In genomic region chr19:48806518-48806817, GRCh38 we compare ENCODE assay signal across 7 cellular contexts. TPM values are rescaled to one million over a fixed set of nuclear protein-coding genes. Genes with fewer than 3 reads are reported as not detected.
DNase-seq lines count a peak whose midpoint lies in the region; ATAC-seq and TF ChIP-seq lines count a peak whose summit lies in the region.
"Had no signal": no experiment of that assay in that cellular context is flagged by ENCODE, and none has a peak within 500 bp of the region (broad histone marks: within the 10 kb centered on the region; RNA-seq: fewer than 3 reads in every experiment).

No MANE protein-coding gene starts in this region.

- TF ChIP-seq CTCF in nephron progenitor cell (IDR thresholded peaks at IDR 0.05): no peak
- no peak for TF ChIP-seq CTCF in esophagus muscularis mucosa (IDR thresholded peaks at IDR 0.05)

- DNase-seq in NCI-H1436 (lab: John Stamatoyannopoulos, UW): peak; percentile 47
- DNase-seq in NCI-H1436 treated with DMSO at 0.1 percent for 48 hours (lab: John Stamatoyannopoulos, UW): no peak
- DNase-seq in activated T-cell treated with anti-CD3 and anti-CD28 coated beads, Interleukin-2, amount 50 U/mL, for 4 hours: peak; percentile 18
- peak; percentile 66 for DNase-seq in nephron progenitor cell
- DNase-seq in esophagus muscularis mucosa (ENCODE audit: extremely low spot score): no peak

- ATAC-seq in activated T-cell treated with anti-CD3 and anti-CD28 coated beads, Interleukin-2, amount 50 U/mL, for 4 hours: no peak
- ATAC-seq in HG03520 (IDR thresholded peaks at IDR 0.05; ENCODE audit: unreplicated experiment): no peak

- H3K27me3 Mint-ChIP-seq in activated T-cell treated with anti-CD3 and anti-CD28 coated beads, Interleukin-2, amount 50 U/mL, for 4 hours (ENCODE audit: low read depth): no peaks in the 10 kb centered on the region
- peaks cover 4% of the 10 kb centered on the region for H3K27me3 Mint-ChIP-seq in nephron progenitor cell (ENCODE audit: low read depth, poor library complexity)

- TF ChIP-seq EP300 in esophagus muscularis mucosa (IDR thresholded peaks at IDR 0.05): no peak

- peaks cover 0 to 23% (median 12%) of the 10 kb centered on the region in 4 donors for H3K36me3 ChIP-seq in esophagus muscularis mucosa

- H3K4me1 Mint-ChIP-seq in activated T-cell treated with anti-CD3 and anti-CD28 coated beads, Interleukin-2, amount 50 U/mL, for 4 hours (ENCODE audit: low read depth): peaks cover 15% of the 10 kb centered on the region
- H3K4me1 Mint-ChIP-seq in nephron progenitor cell: peaks cover 56% of the 10 kb centered on the region

- H3K4me1 ChIP-seq in esophagus muscularis mucosa: peaks cover 9 to 44% (median 36%) of the 10 kb centered on the region in 4 donors

- TF ChIP-seq POLR2A in esophagus muscularis mucosa (IDR thresholded peaks at IDR 0.05; ENCODE audit: low read depth): no peak

- H3K9me3 Mint-ChIP-seq in activated T-cell treated with anti-CD3 and anti-CD28 coated beads, Interleukin-2, amount 50 U/mL, for 4 hours: no peaks in the 10 kb centered on the region
- H3K9me3 Mint-ChIP-seq in nephron progenitor cell: no peaks in the 10 kb centered on the region

- H3K4me3 Mint-ChIP-seq in activated T-cell treated with anti-CD3 and anti-CD28 coated beads, Interleukin-2, amount 50 U/mL, for 4 hours: no peak overlapping the region
- peak overlapping the region; percentile 57 for H3K4me3 Mint-ChIP-seq in nephron progenitor cell

- 86% methylated on average over 5 of the region's 5 CpGs for WGBS in esophagus muscularis mucosa

- peak overlapping the region; percentile 89 for H3K27ac Mint-ChIP-seq in nephron progenitor cell

- H3K9me3 ChIP-seq in esophagus muscularis mucosa: no peaks in the 10 kb centered on the region

- H3K4me3 ChIP-seq in esophagus muscularis mucosa: no peak overlapping the region

- no peak overlapping the region for H3K27ac ChIP-seq in esophagus muscularis mucosa (replicated peaks in 1 of 4)

- intact Hi-C loops in esophagus muscularis mucosa (cut with DNase I): no loop called here

- no peaks in the 10 kb centered on the region for H3K27me3 ChIP-seq in esophagus muscularis mucosa

- H3K36me3 Mint-ChIP-seq in activated T-cell treated with anti-CD3 and anti-CD28 coated beads, Interleukin-2, amount 50 U/mL, for 4 hours (ENCODE audit: insufficient read depth): peaks cover 2% of the 10 kb centered on the region
- H3K36me3 Mint-ChIP-seq in nephron progenitor cell (ENCODE audit: low read depth): peaks cover 4% of the 10 kb centered on the region

RNA-seq across cellular contexts. Expression of gene BCAT2, which starts 4.4 kb away (rescaled TPM):
- total RNA-seq in activated T-cell treated with anti-CD3 and anti-CD28 coated beads, Interleukin-2, amount 50 U/mL, for 4 hours: 10 to 100 TPM; 73.0 to 81.7 (median 78.2) TPM
- total RNA-seq in esophagus muscularis mucosa: 10 to 100 TPM; 59.0 to 93.3 (median 63.9) TPM

RNA-seq across cellular contexts. Expression of gene HSD17B14, which starts 29.8 kb away (rescaled TPM):
- total RNA-seq in activated T-cell treated with anti-CD3 and anti-CD28 coated beads, Interleukin-2, amount 50 U/mL, for 4 hours: under 1 TPM; 0.37 to 0.65 (median 0.61) TPM
- total RNA-seq in esophagus muscularis mucosa: 1 to 10 TPM; 7.1 to 8.9 (median 7.8) TPM

RNA-seq across cellular contexts. Expression of gene FGF21, which starts 51.1 kb away (rescaled TPM):
- not detected for total RNA-seq in activated T-cell treated with anti-CD3 and anti-CD28 coated beads, Interleukin-2, amount 50 U/mL, for 4 hours
- not detected for total RNA-seq in esophagus muscularis mucosa
- total RNA-seq: fibroblast of villous mesenchyme had no signal

RNA-seq across cellular contexts. Expression of gene FUT1, which starts 54.0 kb away (rescaled TPM):
- total RNA-seq in activated T-cell treated with anti-CD3 and anti-CD28 coated beads, Interleukin-2, amount 50 U/mL, for 4 hours: under 1 TPM; 0.13 to 0.22 (median 0.18) TPM
- total RNA-seq in esophagus muscularis mucosa: 1 to 10 TPM in 3 of 4 donors, under 1 TPM in 1; 0.83 to 2.5 (median 2.1) TPM

RNA-seq across cellular contexts. Expression of gene IZUMO1, which starts 59.8 kb away (rescaled TPM):
- not detected for total RNA-seq in activated T-cell treated with anti-CD3 and anti-CD28 coated beads, Interleukin-2, amount 50 U/mL, for 4 hours
- not detected for total RNA-seq in esophagus muscularis mucosa

Comparison
In these comparisons a context has a peak if more than half of its experiments do, and no peak if none do; other contexts are left out.
1. DNase-seq: peak in NCI-H1436 (single experiment), activated T-cell treated with anti-CD3 and anti-CD28 coated beads, Interleukin-2, amount 50 U/mL, for 4 hours (single experiment) and nephron progenitor cell (single experiment); none in NCI-H1436 treated with DMSO at 0.1 percent for 48 hours (single experiment) and esophagus muscularis mucosa (single experiment).
2. RNA of gene HSD17B14, which starts 29.8 kb away (total RNA-seq): 7.1 to 8.9 TPM in esophagus muscularis mucosa; 0.37 to 0.65 TPM in activated T-cell treated with anti-CD3 and anti-CD28 coated beads, Interleukin-2, amount 50 U/mL, for 4 hours; every median in the first group is over 4 times any median in the second.